18 cellular contexts compared by ENCODE assay signal in the genomic region with DNA sequence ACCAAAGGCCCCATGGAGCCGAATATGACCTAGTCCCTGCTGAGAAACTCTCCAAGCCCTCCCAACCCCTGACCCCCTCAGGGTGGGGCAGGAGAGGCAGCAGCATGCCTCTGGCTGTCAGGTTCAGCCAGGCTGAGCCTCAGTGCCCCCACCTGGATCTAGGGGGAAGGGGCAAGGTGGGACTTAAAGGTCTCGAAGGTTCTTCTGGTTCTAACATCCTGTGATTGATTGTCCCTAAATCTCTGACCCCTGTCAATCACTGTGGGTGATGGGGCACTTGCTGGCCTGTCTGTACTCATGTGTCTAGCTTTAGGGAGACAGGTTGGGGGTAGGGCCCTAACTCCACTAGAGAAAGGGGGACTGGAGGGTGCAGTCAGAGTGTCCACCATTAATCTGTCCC. TPM values are rescaled to one million over a fixed set of nuclear protein-coding genes. Genes with fewer than 3 reads are reported as not detected.
DNase-seq lines count a peak whose midpoint lies in the region; ATAC-seq lines count a peak whose summit lies in the region.
"Had no signal": no experiment of that assay in that cellular context is flagged by ENCODE, and none has a peak within 500 bp of the region (broad histone marks: within the 10 kb centered on the region; RNA-seq: fewer than 3 reads in every experiment).

No MANE protein-coding gene starts in this region.

- H3K27ac Mint-ChIP-seq in effector memory CD8-positive, alpha-beta T cell: peak overlapping the region; percentile 46 to 64
- H3K27ac Mint-ChIP-seq in stimulated activated naive B cell treated with anti-CD40 and anti-IgM and Interleukin-4, amounts not matched to agents 10 μg/mL and 1 μg/mL and 100 μg/mL, for 72 hours: peak overlapping the region; percentile 5
- peak overlapping the region in 1 of 2 donors; percentile 46 for H3K27ac Mint-ChIP-seq in stimulated activated naive CD8-positive, alpha-beta T cell treated with anti-CD3 and anti-CD28 coated beads, Interleukin-15, amount 100 ng/mL, for 72 hours

- H3K9me2 ChIP-seq in Karpas-422 (replicated peaks; ENCODE audit: insufficient read depth, low read length): no peaks in the 10 kb centered on the region

- H3K36me3 Mint-ChIP-seq in effector memory CD8-positive, alpha-beta T cell (ENCODE audit: insufficient read depth): peaks cover 27% of the 10 kb centered on the region
- H3K36me3 Mint-ChIP-seq in stimulated activated naive B cell treated with anti-CD40 and anti-IgM and Interleukin-4, amounts not matched to agents 10 μg/mL and 1 μg/mL and 100 μg/mL, for 72 hours: peaks cover 25 to 70% of the 10 kb centered on the region in 2 donors

- 79% methylated on average over 2 of the region's 2 CpGs for WGBS in right cardiac atrium

- no peak overlapping the region for H2AFZ ChIP-seq in Karpas-422 (ENCODE audit: low read length)

- intact Hi-C loops in right cardiac atrium (cut with DNase I): no loop called here
- intact Hi-C loops in left cardiac atrium (cut with DNase I): no loop called here

- H3K9me3 ChIP-seq in right cardiac atrium (ENCODE audit: control insufficient read depth, low read length) (no peaks in the 10 kb centered on the region), Karpas-422 (ENCODE audit: low read length) (no peaks in the 10 kb centered on the region)
- H3K9me3 ChIP-seq: BLaER1 treated with 17β-estradiol and CSF1 and Interleukin-3, amounts not matched to agents 10 nM and 100 nM had no signal

- no peak overlapping the region for H3K4me2 ChIP-seq in Karpas-422 (ENCODE audit: low read depth, low read length, poor library complexity, severe bottlenecking)
- H3K4me2 ChIP-seq: KMS-11 had no signal

- H3K27ac ChIP-seq in right cardiac atrium (ENCODE audit: low read length): no peak overlapping the region
- H3K27ac ChIP-seq in Karpas-422 (ENCODE audit: low read length): 0 out of 2 replicates have a peak overlapping the region, but pooled peaks have one; percentile 5
- H3K27ac ChIP-seq: KMS-11 had no signal

- H3K36me3 ChIP-seq in Karpas-422 (ENCODE audit: insufficient read depth, low read length): peaks cover 19% of the 10 kb centered on the region

- H3K9ac ChIP-seq in Karpas-422 (ENCODE audit: low read length): no peak overlapping the region
- H3K9ac ChIP-seq: KMS-11 had no signal

- H3K27me3 Mint-ChIP-seq in effector memory CD8-positive, alpha-beta T cell: no peaks in the 10 kb centered on the region
- no peaks in the 10 kb centered on the region for H3K27me3 Mint-ChIP-seq in stimulated activated naive B cell treated with anti-CD40 and anti-IgM and Interleukin-4, amounts not matched to agents 10 μg/mL and 1 μg/mL and 100 μg/mL, for 72 hours
- H3K27me3 Mint-ChIP-seq in stimulated activated naive CD8-positive, alpha-beta T cell treated with anti-CD3 and anti-CD28 coated beads, Interleukin-15, amount 100 ng/mL, for 72 hours: no peaks in the 10 kb centered on the region

- DNase-seq in right cardiac atrium (peak in 2 of 3 donors; percentile 11 to 35), left cardiac atrium (no peak), Karpas-422 (no peak), NCI-H748 treated with DMSO at 0.1 percent for 48 hours (lab: John Stamatoyannopoulos, UW) (no peak)
- no peak for DNase-seq in effector memory CD8-positive, alpha-beta T cell
- no peak for DNase-seq in stimulated activated naive B cell treated with anti-CD40 and anti-IgM and Interleukin-4, amounts not matched to agents 10 μg/mL and 1 μg/mL and 100 μg/mL, for 72 hours
- no peak for DNase-seq in stimulated activated naive CD8-positive, alpha-beta T cell treated with anti-CD3 and anti-CD28 coated beads, Interleukin-15, amount 100 ng/mL, for 72 hours
- DNase-seq: CD8-positive, alpha-beta T cell; GOT3; HCEC 1CT; MV-4-11; NCI-H1105 treated with DMSO at 0.1 percent for 48 hours; NCI-H2029 treated with DMSO at 0.1 percent for 48 hours; NCI-H2171 treated with DMSO at 0.1 percent for 48 hours; NCI-H526; SHP77 had no signal

- ATAC-seq in right cardiac atrium (no peak), left cardiac atrium (no peak)
- ATAC-seq in effector memory CD8-positive, alpha-beta T cell (replicated peaks): no peak
- ATAC-seq in stimulated activated naive B cell treated with anti-CD40 and anti-IgM and Interleukin-4, amounts not matched to agents 10 μg/mL and 1 μg/mL and 100 μg/mL, for 72 hours (replicated peaks): no peak
- no peak for ATAC-seq in stimulated activated naive CD8-positive, alpha-beta T cell treated with anti-CD3 and anti-CD28 coated beads, Interleukin-15, amount 100 ng/mL, for 72 hours
- ATAC-seq: CD8-positive, alpha-beta T cell had no signal

- H3K9me3 Mint-ChIP-seq in effector memory CD8-positive, alpha-beta T cell: no peaks in the 10 kb centered on the region
- no peaks in the 10 kb centered on the region for H3K9me3 Mint-ChIP-seq in stimulated activated naive B cell treated with anti-CD40 and anti-IgM and Interleukin-4, amounts not matched to agents 10 μg/mL and 1 μg/mL and 100 μg/mL, for 72 hours
- H3K9me3 Mint-ChIP-seq in stimulated activated naive CD8-positive, alpha-beta T cell treated with anti-CD3 and anti-CD28 coated beads, Interleukin-15, amount 100 ng/mL, for 72 hours: no peaks in the 10 kb centered on the region
- H3K9me3 Mint-ChIP-seq: CD8-positive, alpha-beta T cell had no signal

- peaks cover 37 to 53% of the 10 kb centered on the region in 2 donors for H3K4me1 Mint-ChIP-seq in effector memory CD8-positive, alpha-beta T cell (ENCODE audit: low read depth in 2 of 2)
- peaks cover 38 to 48% of the 10 kb centered on the region in 2 donors for H3K4me1 Mint-ChIP-seq in stimulated activated naive B cell treated with anti-CD40 and anti-IgM and Interleukin-4, amounts not matched to agents 10 μg/mL and 1 μg/mL and 100 μg/mL, for 72 hours
- peaks cover 45% of the 10 kb centered on the region for H3K4me1 Mint-ChIP-seq in stimulated activated naive CD8-positive, alpha-beta T cell treated with anti-CD3 and anti-CD28 coated beads, Interleukin-15, amount 100 ng/mL, for 72 hours

- H3K4me1 ChIP-seq in right cardiac atrium (ENCODE audit: control insufficient read depth, insufficient read depth, low read length) (no peaks in the 10 kb centered on the region), Karpas-422 (ENCODE audit: low read length) (peaks cover 42% of the 10 kb centered on the region)

- H3K27me3 ChIP-seq in right cardiac atrium (ENCODE audit: control insufficient read depth, insufficient read depth) (no peaks in the 10 kb centered on the region), Karpas-422 (ENCODE audit: low read length) (no peaks in the 10 kb centered on the region)
- H3K27me3 ChIP-seq: BLaER1 treated with 17β-estradiol and CSF1 and Interleukin-3, amounts not matched to agents 10 nM and 100 nM had no signal

- 0 out of 2 replicates have a peak, but pooled peaks cover 4% of the 10 kb centered on the region for H4K20me1 ChIP-seq in Karpas-422 (ENCODE audit: insufficient read depth, low read depth, low read length)

- H3K79me2 ChIP-seq in Karpas-422 (ENCODE audit: low read length): peaks cover 6% of the 10 kb centered on the region; the same call in 1 of the 2 replicates

- H3K4me3 Mint-ChIP-seq in effector memory CD8-positive, alpha-beta T cell: no peak overlapping the region
- H3K4me3 Mint-ChIP-seq in stimulated activated naive B cell treated with anti-CD40 and anti-IgM and Interleukin-4, amounts not matched to agents 10 μg/mL and 1 μg/mL and 100 μg/mL, for 72 hours: no peak overlapping the region
- no peak overlapping the region for H3K4me3 Mint-ChIP-seq in stimulated activated naive CD8-positive, alpha-beta T cell treated with anti-CD3 and anti-CD28 coated beads, Interleukin-15, amount 100 ng/mL, for 72 hours
- H3K4me3 Mint-ChIP-seq: CD8-positive, alpha-beta T cell had no signal

- H3K4me3 ChIP-seq in right cardiac atrium (ENCODE audit: low read length) (no peak overlapping the region), Karpas-422 (ENCODE audit: low read length) (no peak overlapping the region)
- H3K4me3 ChIP-seq: BLaER1 treated with 17β-estradiol and CSF1 and Interleukin-3, amounts not matched to agents 10 nM and 100 nM had no signal

RNA-seq across cellular contexts. Expression of a gene that starts 13.8 kb away (rescaled TPM):
- total RNA-seq in right cardiac atrium (10 to 100 TPM; 15.9 to 20.1 (median 17.3) TPM), left cardiac atrium (10 to 100 TPM; 17.1 to 23.9 TPM)
- polyA plus RNA-seq in right cardiac atrium: 13.7 TPM
- 60.5 and 133 TPM in 2 replicates for total RNA-seq in Karpas-422 (2014; rRNA removed; shearing (Covaris generic); ENCODE audit: low replicate concordance)

RNA-seq across cellular contexts. Expression of a gene that starts 16.7 kb away (rescaled TPM):
- total RNA-seq in right cardiac atrium (10 to 100 TPM; 31.2 to 37.7 (median 34.2) TPM), left cardiac atrium (10 to 100 TPM; 24.2 to 38.4 TPM)
- 58.0 TPM for polyA plus RNA-seq in right cardiac atrium
- 40.2 and 83.5 TPM in 2 replicates for total RNA-seq in Karpas-422 (2014; rRNA removed; shearing (Covaris generic); ENCODE audit: low replicate concordance)

Comparison
In these comparisons a context has a peak if more than half of its experiments do, and no peak if none do; other contexts are left out.
1. DNase-seq: peak in right cardiac atrium (2 of 3); none in left cardiac atrium (single experiment), Karpas-422 (single experiment), effector memory CD8-positive, alpha-beta T cell (0 of 3), stimulated activated naive B cell treated with anti-CD40 and anti-IgM and Interleukin-4, amounts not matched to agents 10 μg/mL and 1 μg/mL and 100 μg/mL, for 72 hours (single experiment), NCI-H748 treated with DMSO at 0.1 percent for 48 hours (single experiment) and stimulated activated naive CD8-positive, alpha-beta T cell treated with anti-CD3 and anti-CD28 coated beads, Interleukin-15, amount 100 ng/mL, for 72 hours (0 of 2).